In the genomic region with DNA sequence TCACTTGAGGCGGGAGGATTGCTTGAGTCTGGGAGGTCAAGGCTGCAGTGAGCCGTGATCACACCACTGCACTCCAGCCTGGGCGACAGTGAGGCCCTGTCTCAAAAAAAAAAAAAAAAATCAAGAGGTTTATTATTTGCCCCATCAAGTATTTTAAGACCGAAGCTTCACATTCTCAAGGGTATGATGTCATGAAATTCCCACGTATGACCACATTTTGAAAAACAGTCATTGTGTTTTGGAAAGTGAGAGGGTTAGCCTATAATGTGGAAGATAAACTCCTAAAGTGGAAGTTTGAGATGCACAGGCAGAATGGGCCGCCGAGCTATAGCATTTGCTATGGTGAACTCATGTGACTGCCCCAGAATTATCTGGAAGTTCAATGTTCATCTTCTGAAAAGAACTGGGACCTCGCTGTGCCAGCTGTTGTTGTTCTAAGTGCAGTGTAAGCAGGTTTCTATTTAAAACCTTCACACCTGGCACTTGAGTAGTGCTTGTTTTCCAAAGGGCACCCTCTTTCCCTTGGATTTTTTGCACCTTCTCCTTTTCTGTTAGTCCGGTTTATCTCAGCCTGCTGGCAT, we compare ENCODE assay signal across 15 cellular contexts.
DNase-seq lines count a peak whose midpoint lies in the region; ATAC-seq and TF ChIP-seq lines count a peak whose summit lies in the region.
"Had no signal": no experiment of that assay in that cellular context is flagged by ENCODE, and none has a peak within 500 bp of the region (broad histone marks: within the 10 kb centered on the region; RNA-seq: fewer than 3 reads in every experiment).

No MANE protein-coding gene starts in this region.

- no peaks in the 10 kb centered on the region for H3K36me3 Mint-ChIP-seq in chondrocyte (ENCODE audit: low read depth)
- no peaks in the 10 kb centered on the region for H3K36me3 Mint-ChIP-seq in mesothelial cell of epicardium
- H3K36me3 Mint-ChIP-seq in activated CD4-positive, alpha-beta T cell treated with anti-CD3 and anti-CD28 coated beads, Interleukin-2, amount 10 ng/mL, durations not matched to agents 24 days and 14 days (ENCODE audit: low read depth), result no peaks in the 10 kb centered on the region
- no peaks in the 10 kb centered on the region for H3K36me3 Mint-ChIP-seq in naive thymus-derived CD8-positive, alpha-beta T cell
- H3K36me3 Mint-ChIP-seq: activated naive CD4-positive, alpha-beta T cell treated with anti-CD3 and anti-CD28 coated beads, Interleukin-2, amount 50 U/mL, for 24 hours; type B pancreatic cell had no signal

- H3K27me3 Mint-ChIP-seq in chondrocyte (ENCODE audit: low read depth) (no peaks in the 10 kb centered on the region), mesothelial cell of epicardium (ENCODE audit: low read depth) (no peaks in the 10 kb centered on the region)
- peaks cover 36% of the 10 kb centered on the region for H3K27me3 Mint-ChIP-seq in activated CD4-positive, alpha-beta T cell treated with anti-CD3 and anti-CD28 coated beads, Interleukin-2, amount 10 ng/mL, durations not matched to agents 24 days and 14 days
- peaks cover 0 to 8% (median 2%) of the 10 kb centered on the region in 5 donors for H3K27me3 Mint-ChIP-seq in naive thymus-derived CD8-positive, alpha-beta T cell
- H3K27me3 Mint-ChIP-seq: activated naive CD4-positive, alpha-beta T cell treated with anti-CD3 and anti-CD28 coated beads, Interleukin-2, amount 50 U/mL, for 24 hours; type B pancreatic cell had no signal

- peak overlapping the region; percentile 43 to 63 for H3K27ac ChIP-seq in uterus
- H3K27ac ChIP-seq: neutrophil had no signal

- H3K4me3 Mint-ChIP-seq in chondrocyte (ENCODE audit: unreplicated experiment), result no peak overlapping the region
- no peak overlapping the region for H3K4me3 Mint-ChIP-seq in mesothelial cell of epicardium
- no peak overlapping the region for H3K4me3 Mint-ChIP-seq in activated CD4-positive, alpha-beta T cell treated with anti-CD3 and anti-CD28 coated beads, Interleukin-2, amount 10 ng/mL, durations not matched to agents 24 days and 14 days
- H3K4me3 Mint-ChIP-seq in naive thymus-derived CD8-positive, alpha-beta T cell, result no peak overlapping the region
- H3K4me3 Mint-ChIP-seq: activated naive CD4-positive, alpha-beta T cell treated with anti-CD3 and anti-CD28 coated beads, Interleukin-2, amount 50 U/mL, for 24 hours; type B pancreatic cell had no signal

- peaks cover 9 to 13% of the 10 kb centered on the region in 2 donors for H3K4me1 ChIP-seq in uterus

- peaks cover 95% of the 10 kb centered on the region for H3K4me1 Mint-ChIP-seq in chondrocyte (ENCODE audit: low read depth)
- peaks cover 45% of the 10 kb centered on the region for H3K4me1 Mint-ChIP-seq in mesothelial cell of epicardium
- no peaks in the 10 kb centered on the region for H3K4me1 Mint-ChIP-seq in activated CD4-positive, alpha-beta T cell treated with anti-CD3 and anti-CD28 coated beads, Interleukin-2, amount 10 ng/mL, durations not matched to agents 24 days and 14 days
- H3K4me1 Mint-ChIP-seq in naive thymus-derived CD8-positive, alpha-beta T cell, result no peaks in the 10 kb centered on the region
- H3K4me1 Mint-ChIP-seq: activated naive CD4-positive, alpha-beta T cell treated with anti-CD3 and anti-CD28 coated beads, Interleukin-2, amount 50 U/mL, for 24 hours had no signal

- H3K4me3 ChIP-seq in uterus, result no peak overlapping the region

- H3K9me3 Mint-ChIP-seq in chondrocyte (ENCODE audit: low read depth) (no peaks in the 10 kb centered on the region), mesothelial cell of epicardium (no peaks in the 10 kb centered on the region)
- H3K9me3 Mint-ChIP-seq in activated CD4-positive, alpha-beta T cell treated with anti-CD3 and anti-CD28 coated beads, Interleukin-2, amount 10 ng/mL, durations not matched to agents 24 days and 14 days, result no peaks in the 10 kb centered on the region
- H3K9me3 Mint-ChIP-seq in naive thymus-derived CD8-positive, alpha-beta T cell, result no peaks in the 10 kb centered on the region
- H3K9me3 Mint-ChIP-seq: activated naive CD4-positive, alpha-beta T cell treated with anti-CD3 and anti-CD28 coated beads, Interleukin-2, amount 50 U/mL, for 24 hours; type B pancreatic cell had no signal

- TF ChIP-seq POLR2A in uterus (IDR thresholded peaks at IDR 0.05), result no peak

- TF ChIP-seq CTCF in chondrocyte (IDR thresholded peaks at IDR 0.05) (no peak), mesothelial cell of epicardium (IDR thresholded peaks at IDR 0.05; ENCODE audit: unreplicated experiment) (no peak), uterus (IDR thresholded peaks at IDR 0.05) (no peak)

- no peaks in the 10 kb centered on the region for H3K36me3 ChIP-seq in uterus
- H3K36me3 ChIP-seq: neutrophil had no signal

- DNase-seq in NCI-H2171 treated with DMSO at 0.1 percent for 48 hours (lab: John Stamatoyannopoulos, UW) (peak; percentile 56), NCI-H2171 (lab: John Stamatoyannopoulos, UW) (no peak), chondrocyte (ENCODE audit: low spot score) (no peak), mesothelial cell of epicardium (ENCODE audit: low spot score in 2 of 2, unreplicated experiment in 2 of 2) (no peak), uterus (no peak)
- no peak for DNase-seq in activated CD4-positive, alpha-beta T cell treated with anti-CD3 and anti-CD28 coated beads, Interleukin-2, amount 10 ng/mL, durations not matched to agents 24 days and 14 days
- no peak for DNase-seq in naive thymus-derived CD8-positive, alpha-beta T cell
- DNase-seq: activated CD4-positive, alpha-beta T cell treated with anti-CD3 and anti-CD28 coated beads, Interleukin-2, amount 50 U/mL, for 4 hours; Karpas-422; NCI-H526 had no signal

- no peaks in the 10 kb centered on the region for H3K9me3 ChIP-seq in uterus
- H3K9me3 ChIP-seq: neutrophil had no signal

- H3K27me3 ChIP-seq in uterus, result no peaks in the 10 kb centered on the region
- H3K27me3 ChIP-seq: dorsolateral prefrontal cortex, neutrophil had no signal

- H3K27ac Mint-ChIP-seq in chondrocyte (ENCODE audit: unreplicated experiment) (peak overlapping the region; percentile 99), mesothelial cell of epicardium (peak overlapping the region; percentile 100)
- H3K27ac Mint-ChIP-seq in activated CD4-positive, alpha-beta T cell treated with anti-CD3 and anti-CD28 coated beads, Interleukin-2, amount 10 ng/mL, durations not matched to agents 24 days and 14 days, result no peak overlapping the region
- H3K27ac Mint-ChIP-seq in naive thymus-derived CD8-positive, alpha-beta T cell, result no peak overlapping the region

- POLR2A ChIA-PET in naive thymus-derived CD8-positive, alpha-beta T cell (lab: Charles Lee), result no interaction called here

- no peak for ATAC-seq in naive thymus-derived CD8-positive, alpha-beta T cell
- no peak for ATAC-seq in GM18909 (IDR thresholded peaks at IDR 0.05; ENCODE audit: poor library complexity, unreplicated experiment)

- intact Hi-C loops in uterus (cut with DNase I; ENCODE audit: low total_unique reads), result no loop called here
- intact Hi-C loops in activated CD4-positive, alpha-beta T cell treated with anti-CD3 and anti-CD28 coated beads, Interleukin-2, amount 10 ng/mL, durations not matched to agents 24 days and 14 days (cut with micrococcal nuclease), result loop anchor here (5.0 kb wide), 1 partner anchor 175 kb away; no protein-coding TSS in a partner anchor

Comparison
In these comparisons a context has a peak if more than half of its experiments do, and no peak if none do; other contexts are left out.
1. H3K27ac Mint-ChIP-seq: peak in chondrocyte (single experiment) and mesothelial cell of epicardium (single experiment); none in activated CD4-positive, alpha-beta T cell treated with anti-CD3 and anti-CD28 coated beads, Interleukin-2, amount 10 ng/mL, durations not matched to agents 24 days and 14 days (single experiment) and naive thymus-derived CD8-positive, alpha-beta T cell (0 of 10).